1 cellular context compared by ENCODE assay signal in genomic region chr7:99677646-99678045, GRCh38.
TF ChIP-seq lines count a peak whose summit lies in the region.

No MANE protein-coding gene starts in this region.

TF ChIP-seq in liver, 16 proteins besides CTCF, POLR2A, EP300 and RAD21 (continued from another document):
- TF ChIP-seq REST (IDR thresholded peaks at IDR 0.05): no peak
- TF ChIP-seq, protein P1, sequence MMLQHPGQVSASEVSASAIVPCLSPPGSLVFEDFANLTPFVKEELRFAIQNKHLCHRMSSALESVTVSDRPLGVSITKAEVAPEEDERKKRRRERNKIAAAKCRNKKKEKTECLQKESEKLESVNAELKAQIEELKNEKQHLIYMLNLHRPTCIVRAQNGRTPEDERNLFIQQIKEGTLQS (IDR thresholded peaks at IDR 0.05): peak; percentile 11
- TF ChIP-seq RXRA (IDR thresholded peaks at IDR 0.05): peak; percentile 82 to 87
- TF ChIP-seq NR2F2 (IDR thresholded peaks at IDR 0.05): no peak
